Comparison of ENCODE assay signal across 9 cellular contexts in the genomic region with DNA sequence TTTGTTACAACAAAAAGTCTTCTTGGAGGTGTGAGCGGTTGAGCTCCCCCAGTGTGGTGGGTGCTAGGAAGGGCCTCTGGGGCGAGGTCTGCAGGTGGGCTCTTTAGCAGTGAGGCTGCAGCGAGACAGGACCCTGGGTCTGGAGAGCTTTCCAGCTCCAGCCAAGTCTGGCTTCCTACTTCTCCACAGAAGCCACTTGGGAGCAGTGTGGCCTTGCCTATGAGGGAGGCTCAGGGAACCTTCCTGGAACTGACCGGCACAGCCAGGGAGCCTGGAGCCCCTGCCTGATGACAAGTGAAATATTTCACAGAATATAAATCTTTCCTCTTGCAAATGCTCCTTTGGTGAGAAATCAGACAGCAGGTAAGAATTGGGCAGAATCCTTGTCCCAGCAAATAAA.
A peak's percentile ranks its signal among the peaks of the same experiment; 100 is the strongest.
DNase-seq lines count a peak whose midpoint lies in the region; ATAC-seq, FAIRE-seq and TF ChIP-seq lines count a peak whose summit lies in the region.
"Had no signal": no experiment of that assay in that cellular context is flagged by ENCODE, and none has a peak within 500 bp of the region (broad histone marks: within the 10 kb centered on the region; RNA-seq: fewer than 3 reads in every experiment).

No MANE protein-coding gene starts in this region.

- H3K4me1 ChIP-seq in A673 (ENCODE audit: insufficient read depth, low read length, poor library complexity, severe bottlenecking) (peaks cover 38% of the 10 kb centered on the region), right lobe of liver (no peaks in the 10 kb centered on the region)

- peak; percentile 70 for DNase-seq in A673 (ENCODE audit: low spot score)
- peak; percentile 30 for DNase-seq in HTR-8/SVneo (ENCODE audit: insufficient read length, low spot score)
- peak; percentile 48 for DNase-seq in bronchial epithelial cell (ENCODE audit: low read depth)
- peak; percentile 30 to 57 (median 47) for DNase-seq in right lobe of liver
- DNase-seq in GM19240 (ENCODE audit: insufficient read length, low spot score), result no peak
- no peak for DNase-seq in T-helper 1 cell
- no peak for DNase-seq in activated T-cell treated with anti-CD3 and anti-CD28 coated beads, Interleukin-2, amount 50 U/mL, for 1 hour

- ATAC-seq in right lobe of liver (peak; percentile 42 to 77 (median 66)), HG03432 (IDR thresholded peaks at IDR 0.05; ENCODE audit: unreplicated experiment) (no peak)

- 51% methylated on average over 3 of the region's 4 CpGs for WGBS in right lobe of liver (ENCODE audit: insufficient coverage, low coverage, low lambda C conversion rate, missing lambda C conversion rate)

- peak; percentile 60 for TF ChIP-seq CTCF in A673 (conservative IDR thresholded peaks at IDR 0.05; ENCODE audit: low read depth, low read length)
- TF ChIP-seq CTCF in bronchial epithelial cell (IDR thresholded peaks at IDR 0.05; ENCODE audit: insufficient read depth, low read length, severe bottlenecking), result peak; percentile 73
- peak; percentile 5 to 47 (median 26) for TF ChIP-seq CTCF in right lobe of liver (IDR thresholded peaks at IDR 0.05)

- no peaks in the 10 kb centered on the region for H3K36me3 ChIP-seq in A673 (ENCODE audit: insufficient read depth, low read length, poor library complexity, severe bottlenecking)
- no peaks in the 10 kb centered on the region for H3K36me3 ChIP-seq in bronchial epithelial cell (ENCODE audit: control insufficient read depth, insufficient read depth, low read length)
- no peaks in the 10 kb centered on the region for H3K36me3 ChIP-seq in right lobe of liver

- H3K27ac ChIP-seq in A673 (ENCODE audit: low read depth, low read length, poor library complexity, severe bottlenecking) (peak overlapping the region; percentile 40), right lobe of liver (no peak overlapping the region)

- H3K27me3 ChIP-seq in A673 (replicated peaks; ENCODE audit: insufficient read depth, low read depth, low read length, poor library complexity) (no peaks in the 10 kb centered on the region), bronchial epithelial cell (ENCODE audit: control insufficient read depth, insufficient read depth, low read length) (peaks cover 2% of the 10 kb centered on the region), right lobe of liver (no peaks in the 10 kb centered on the region)

- POLR2A ChIA-PET in A673 (lab: Charles Lee; ENCODE audit: low non-redundant PET), result no interaction called here

- TF ChIP-seq POLR2A in right lobe of liver (IDR thresholded peaks at IDR 0.05), result no peak

- BruUV-seq in A673 (replicated peaks; lab: Mats Ljungman, UMichigan), result no TSS peak

- intact Hi-C loops in A673 (cut with micrococcal nuclease; ENCODE audit: unreplicated experiment) (no loop called here), right lobe of liver (cut with DNase I) (no loop called here)

- H3K9me3 ChIP-seq in A673 (ENCODE audit: low read depth, low read length, poor library complexity, severe bottlenecking) (peaks cover 10% of the 10 kb centered on the region), right lobe of liver (no peaks in the 10 kb centered on the region)

- FAIRE-seq in HTR-8/SVneo (lab: Jason Lieb, UNC) (no peak), bronchial epithelial cell (lab: Jason Lieb, UNC) (no peak)
- FAIRE-seq: G401.6 had no signal

- H3K4me3 ChIP-seq in A673 (ENCODE audit: low read depth, low read length, poor library complexity, severe bottlenecking) (no peak overlapping the region), bronchial epithelial cell (ENCODE audit: low read depth, low read length) (no peak overlapping the region), right lobe of liver (no peak overlapping the region)

- CTCF ChIA-PET in A673 (lab: Charles Lee), result interaction anchor here (0.6 kb wide), 1 partner anchor 1155 kb away, joined by 3 read pairs; no protein-coding TSS in a partner anchor

Comparison
In these comparisons a context has a peak if more than half of its experiments do, and no peak if none do; other contexts are left out.
1. DNase-seq: peak in A673 (single experiment), HTR-8/SVneo (single experiment), bronchial epithelial cell (single experiment) and right lobe of liver (3 of 3); none in GM19240 (single experiment), T-helper 1 cell (0 of 5) and activated T-cell treated with anti-CD3 and anti-CD28 coated beads, Interleukin-2, amount 50 U/mL, for 1 hour (single experiment).
2. Peak in every context shown above with its lines, with median percentiles within 50 percentile points of each other: CTCF ChIP-seq.